In the genomic region with DNA sequence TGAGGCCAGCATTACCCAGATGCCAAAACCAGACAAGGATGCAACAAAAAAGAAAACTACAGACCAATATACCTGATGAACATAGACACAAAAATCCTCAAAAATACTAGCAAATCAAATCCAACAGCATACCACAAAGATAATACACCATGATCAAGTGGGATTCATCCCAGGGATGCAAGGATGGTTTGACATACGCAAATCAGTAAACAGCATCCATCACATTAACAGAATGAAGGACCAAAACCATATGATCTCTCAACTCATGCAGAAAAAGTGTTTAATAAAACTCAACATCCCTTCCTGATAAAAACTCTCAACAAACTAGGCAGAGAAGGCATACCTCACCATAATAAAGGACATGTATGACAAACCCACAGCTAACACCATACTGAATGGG, we compare ENCODE assay signal across 1 cellular context.
TF ChIP-seq lines count a peak whose summit lies in the region.

No MANE protein-coding gene starts in this region.

TF ChIP-seq in A549, 52 proteins besides CTCF, POLR2A, EP300 and RAD21 (continued from another document):
- TF ChIP-seq CHD4 (IDR thresholded peaks at IDR 0.05; ENCODE audit: borderline replicate concordance) (no peak), CEBPB (IDR thresholded peaks at IDR 0.05) (no peak), FOXS1 (CRISPR knock-in tag; IDR thresholded peaks at IDR 0.05) (no peak), KDM5A (IDR thresholded peaks at IDR 0.05) (no peak), NR3C1 (IDR thresholded peaks at IDR 0.05) (no peak), GATA3 (IDR thresholded peaks at IDR 0.05; ENCODE audit: borderline replicate concordance) (no peak), KDM1A (IDR thresholded peaks at IDR 0.05; ENCODE audit: low read depth) (no peak), BHLHE40 (IDR thresholded peaks at IDR 0.05; ENCODE audit: low read depth, low read length) (no peak), NPAS2 (CRISPR knock-in tag; IDR thresholded peaks at IDR 0.05; ENCODE audit: borderline replicate concordance) (no peak), CBX8 (IDR thresholded peaks at IDR 0.05) (no peak), ZSCAN20 (CRISPR knock-in tag; IDR thresholded peaks at IDR 0.05) (no peak), TP53 (CRISPR knock-in tag; IDR thresholded peaks at IDR 0.05) (no peak), ZNF302 (CRISPR knock-in tag; IDR thresholded peaks at IDR 0.05) (no peak), HOXA7 (CRISPR knock-in tag; IDR thresholded peaks at IDR 0.05) (no peak), SREBF2 (IDR thresholded peaks at IDR 0.05) (no peak)
- TF ChIP-seq, protein P1, sequence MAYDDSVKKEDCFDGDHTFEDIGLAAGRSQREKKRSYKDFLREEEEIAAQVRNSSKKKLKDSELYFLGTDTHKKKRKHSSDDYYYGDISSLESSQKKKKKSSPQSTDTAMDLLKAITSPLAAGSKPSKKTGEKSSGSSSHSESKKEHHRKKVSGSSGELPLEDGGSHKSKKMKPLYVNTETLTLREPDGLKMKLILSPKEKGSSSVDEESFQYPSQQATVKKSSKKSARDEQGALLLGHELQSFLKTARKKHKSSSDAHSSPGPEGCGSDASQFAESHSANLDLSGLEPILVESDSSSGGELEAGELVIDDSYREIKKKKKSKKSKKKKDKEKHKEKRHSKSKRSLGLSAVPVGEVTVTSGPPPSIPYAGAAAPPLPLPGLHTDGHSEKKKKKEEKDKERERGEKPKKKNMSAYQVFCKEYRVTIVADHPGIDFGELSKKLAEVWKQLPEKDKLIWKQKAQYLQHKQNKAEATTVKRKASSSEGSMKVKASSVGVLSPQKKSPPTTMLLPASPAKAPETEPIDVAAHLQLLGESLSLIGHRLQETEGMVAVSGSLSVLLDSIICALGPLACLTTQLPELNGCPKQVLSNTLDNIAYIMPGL (CRISPR knock-in tag; IDR thresholded peaks at IDR 0.05; ENCODE audit: borderline replicate concordance), result no peak
- TF ChIP-seq, protein P2, sequence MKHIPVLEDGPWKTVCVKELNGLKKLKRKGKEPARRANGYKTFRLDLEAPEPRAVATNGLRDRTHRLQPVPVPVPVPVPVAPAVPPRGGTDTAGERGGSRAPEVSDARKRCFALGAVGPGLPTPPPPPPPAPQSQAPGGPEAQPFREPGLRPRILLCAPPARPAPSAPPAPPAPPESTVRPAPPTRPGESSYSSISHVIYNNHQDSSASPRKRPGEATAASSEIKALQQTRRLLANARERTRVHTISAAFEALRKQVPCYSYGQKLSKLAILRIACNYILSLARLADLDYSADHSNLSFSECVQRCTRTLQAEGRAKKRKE (CRISPR knock-in tag; IDR thresholded peaks at IDR 0.05; ENCODE audit: low read depth), result no peak
